ENCODE assay signal across 16 cellular contexts in the genomic region with DNA sequence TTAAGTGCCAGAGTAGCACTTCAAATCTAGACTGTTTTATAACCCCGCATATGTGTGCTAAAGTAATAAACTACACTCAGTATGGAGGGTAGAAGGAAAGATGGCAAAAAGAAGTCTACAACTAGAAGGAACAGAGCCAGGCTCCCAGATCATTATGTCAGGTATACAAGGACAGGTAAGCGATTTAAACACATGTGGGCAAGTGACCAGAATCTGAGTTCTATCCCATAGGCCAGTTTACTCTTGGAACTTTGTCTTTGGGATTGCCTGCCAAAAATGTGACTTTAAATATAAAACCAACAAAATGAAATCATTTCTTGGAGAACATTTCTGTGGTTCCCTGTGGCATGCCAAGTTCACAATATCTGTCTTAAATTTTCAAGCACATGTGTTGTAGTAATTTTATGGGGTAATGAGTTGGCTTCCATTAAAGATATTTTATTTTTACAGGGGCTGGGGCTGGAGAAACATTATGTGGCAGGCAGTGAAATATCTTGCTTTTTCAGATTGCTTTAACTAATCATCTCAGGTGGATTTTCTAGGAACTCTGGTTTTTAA.
DNase-seq lines count a peak whose midpoint lies in the region; TF ChIP-seq lines count a peak whose summit lies in the region.
"Had no signal": no experiment of that assay in that cellular context is flagged by ENCODE, and none has a peak within 500 bp of the region (broad histone marks: within the 10 kb centered on the region; RNA-seq: fewer than 3 reads in every experiment).

No MANE protein-coding gene starts in this region.

- H3K4me1 ChIP-seq in colonic mucosa (no peaks in the 10 kb centered on the region), HAP-1 (no peaks in the 10 kb centered on the region)

- intact Hi-C loops in colonic mucosa (cut with DNase I) = no loop called here

- H3K27me3 ChIP-seq in colonic mucosa (no peaks in the 10 kb centered on the region), HAP-1 (ENCODE audit: low read depth) (no peaks in the 10 kb centered on the region)

- no peak overlapping the region for H3K9ac ChIP-seq in colonic mucosa (ENCODE audit: low read depth in 2 of 2, low read length in 2 of 2)

- H3K36me3 ChIP-seq in colonic mucosa (no peaks in the 10 kb centered on the region), HAP-1 (replicated peaks) (no peaks in the 10 kb centered on the region)

- DNase-seq in LNCaP clone FGC (ENCODE audit: low read depth) (peak; percentile 83), astrocyte of the hippocampus (ENCODE audit: low read depth, low spot score) (peak; percentile 42), fibroblast of mammary gland (ENCODE audit: low read depth) (peak; percentile 57), colonic mucosa (no peak), germinal center (ENCODE audit: low spot score) (no peak), HAP-1 (ENCODE audit: low spot score in 2 of 2) (no peak)
- DNase-seq in activated effector memory CD4-positive, alpha-beta T cell treated with anti-CD3 and anti-CD28 coated beads, Interleukin-2, amount 50 U/mL, for 16 hours = no peak
- DNase-seq: AML-193, DMS79 treated with DMSO at 0.1 percent for 48 hours, NCI-H1105 treated with DMSO at 0.1 percent for 48 hours, NCI-H1694 treated with DMSO at 0.1 percent for 48 hours, NCI-H2227 treated with DMSO at 0.1 percent for 48 hours, NCI-H524, SHP77 treated with DMSO at 0.1 percent for 48 hours had no signal

- TF ChIP-seq CTCF in LNCaP clone FGC (IDR thresholded peaks at IDR 0.05; ENCODE audit: control insufficient read depth, extremely low read depth, insufficient read depth) = no peak
- TF ChIP-seq CTCF in fibroblast of mammary gland (conservative IDR thresholded peaks at IDR 0.05; ENCODE audit: control insufficient read depth, insufficient read depth, low read depth, low read length) = no peak
- no peak for TF ChIP-seq CTCF in colonic mucosa (IDR thresholded peaks at IDR 0.05)

- H3K9me3 ChIP-seq in colonic mucosa = no peaks in the 10 kb centered on the region
- no peaks in the 10 kb centered on the region for H3K9me3 ChIP-seq in HAP-1

- H3K27ac ChIP-seq in colonic mucosa = no peak overlapping the region
- H3K27ac ChIP-seq: C4-2B had no signal

- H3K4me3 ChIP-seq in LNCaP clone FGC (ENCODE audit: low read depth, low read length) (no peak overlapping the region), fibroblast of mammary gland (ENCODE audit: control insufficient read depth, low read depth, low read length) (no peak overlapping the region), colonic mucosa (no peak overlapping the region), HAP-1 (no peak overlapping the region)
- H3K4me3 ChIP-seq: GM23338 had no signal

- in situ Hi-C loops in HAP-1 (cut with MboI; ENCODE audit: low sequenced_read_pairs) = no loop called here

Comparison
In these comparisons a context has a peak if more than half of its experiments do, and no peak if none do; other contexts are left out.
1. DNase-seq: peak in LNCaP clone FGC (single experiment), astrocyte of the hippocampus (single experiment) and fibroblast of mammary gland (single experiment); none in colonic mucosa (single experiment), activated effector memory CD4-positive, alpha-beta T cell treated with anti-CD3 and anti-CD28 coated beads, Interleukin-2, amount 50 U/mL, for 16 hours (single experiment), germinal center (single experiment) and HAP-1 (0 of 2).